1 cellular context compared by ENCODE assay signal in genomic region chr6:132687306-132687705, GRCh38.
TF ChIP-seq lines count a peak whose summit lies in the region.

No MANE protein-coding gene starts in this region.

TF ChIP-seq in endothelial cell of umbilical vein, 7 proteins besides CTCF, POLR2A, EP300 and RAD21:
- TF ChIP-seq FOS (IDR thresholded peaks at IDR 0.05; ENCODE audit: borderline replicate concordance, insufficient read depth, low read length) (no peak), MYC (IDR thresholded peaks at IDR 0.05; ENCODE audit: low read depth, low read length) (no peak), EZH2 (IDR thresholded peaks at IDR 0.05; ENCODE audit: borderline replicate concordance, low read depth, low read length, severe bottlenecking) (no peak), JUN (IDR thresholded peaks at IDR 0.05; ENCODE audit: borderline replicate concordance, insufficient read depth, insufficient read length, low read depth) (no peak), POLR2AphosphoS5 (IDR thresholded peaks at IDR 0.05; ENCODE audit: insufficient read depth, low read depth, low read length) (no peak)
